8 cellular contexts compared by ENCODE assay signal in genomic region chr1:84598846-84599741, GRCh38.
DNase-seq lines count a peak whose midpoint lies in the region; ATAC-seq and TF ChIP-seq lines count a peak whose summit lies in the region.

No MANE protein-coding gene starts in this region.

- H3K4me3 ChIP-seq in coronary artery, result no peak overlapping the region

- H3K27ac ChIP-seq in coronary artery, result peak overlapping the region; percentile 65 to 67

- peak; percentile 87 for ATAC-seq in GM21528 (IDR thresholded peaks at IDR 0.05; ENCODE audit: low FRiP score, unreplicated experiment)

- no peak for TF ChIP-seq CTCF in GM10266 (IDR thresholded peaks at IDR 0.05; ENCODE audit: control insufficient read depth, insufficient read depth, low read depth, missing control alignments)
- TF ChIP-seq CTCF in coronary artery (IDR thresholded peaks at IDR 0.05), result no peak

- DNase-seq in GM10266 (ENCODE audit: extremely low spot score), result peak; percentile 40
- DNase-seq in HS-5 (ENCODE audit: low read depth), result peak; percentile 91
- no peak for DNase-seq in coronary artery (ENCODE audit: low spot score)
- DNase-seq in superior temporal gyrus (ENCODE audit: extremely low spot score), result peak; percentile 64
- DNase-seq in NCI-H1092 (lab: John Stamatoyannopoulos, UW), result no peak
- DNase-seq in NCI-H2196 treated with DMSO at 0.1 percent for 48 hours (lab: John Stamatoyannopoulos, UW; ENCODE audit: unreplicated experiment), result no peak
- DNase-seq in KG1 (lab: John Stamatoyannopoulos, UW), result no peak

Comparison
In these comparisons a context has a peak if more than half of its experiments do, and no peak if none do; other contexts are left out.
1. DNase-seq: peak in GM10266 (single experiment), HS-5 (single experiment) and superior temporal gyrus (single experiment); none in coronary artery (single experiment), NCI-H1092 (single experiment), NCI-H2196 treated with DMSO at 0.1 percent for 48 hours (single experiment) and KG1 (single experiment).